In genomic region chr16:18039931-18040330, GRCh38 we compare ENCODE assay signal across 27 cellular contexts.
"Had no signal": no experiment of that assay in that cellular context is flagged by ENCODE, and none has a peak within 500 bp of the region (broad histone marks: within the 10 kb centered on the region; RNA-seq: fewer than 3 reads in every experiment).

No MANE protein-coding gene starts in this region.

- H3K4me1 ChIP-seq: body of pancreas, parathyroid adenoma, psoas muscle, upper lobe of left lung, vagina had no signal

- H3K4me2 ChIP-seq: smooth muscle cell had no signal

- H3K9ac ChIP-seq: parathyroid adenoma had no signal

- H2AFZ ChIP-seq: parathyroid adenoma had no signal

- H3K79me2 ChIP-seq: parathyroid adenoma had no signal

- H3K27me3 Mint-ChIP-seq: activated B cell treated with CpG ODN at 0.5 μM for 24 hours had no signal

- H3K4me1 Mint-ChIP-seq: activated B cell treated with CpG ODN at 0.5 μM for 24 hours; naive thymus-derived CD4-positive, alpha-beta T cell; neural crest cell; stimulated activated memory B cell treated with anti-CD40 and anti-IgM and Interleukin-4, amounts not matched to agents 10 μg/mL and 1 μg/mL and 100 μg/mL, for 72 hours; stimulated activated naive CD8-positive, alpha-beta T cell treated with anti-CD3 and anti-CD28 coated beads, Interleukin-15, amount 100 ng/mL, for 72 hours had no signal

- H3K9me3 ChIP-seq: body of pancreas, psoas muscle, upper lobe of left lung, vagina had no signal

- H3K27me3 ChIP-seq: body of pancreas, upper lobe of left lung, vagina had no signal

- H3K36me3 ChIP-seq: upper lobe of left lung, vagina had no signal

- DNase-seq: activated B cell treated with CpG ODN at 0.5 μM for 24 hours; activated CD4-positive, alpha-beta T cell treated with anti-CD3 and anti-CD28 coated beads, Interleukin-2, amount 50 U/mL, for 1 hour; activated CD8-positive, alpha-beta T cell treated with anti-CD3 and anti-CD28 coated beads for 36 hours; activated naive CD4-positive, alpha-beta T cell treated with Interleukin-2 at 50 U/mL for 16 hours; activated T-cell treated with anti-CD3 and anti-CD28 coated beads, Interleukin-2, amount 50 U/mL, for 48 hours; anterior cingulate cortex; body of pancreas; dermis blood vessel endothelial cell; effector CD4-positive, alpha-beta T cell; glutamatergic neuron; left cardiac atrium; midbrain; naive thymus-derived CD4-positive, alpha-beta T cell; occipital lobe; psoas muscle; stimulated activated CD4-positive, alpha-beta T cell treated with anti-CD3 and anti-CD28 coated beads, Interleukin-1b, Interleukin-23, amount 100 ng/mL, for 48 hours; stimulated activated CD4-positive, alpha-beta T cell treated with anti-CD3 and anti-CD28 coated beads, Interleukin-4, amount 100 ng/mL, for 4 hours; stimulated activated CD8-positive, alpha-beta memory T cell treated with anti-CD3 and anti-CD28 coated beads, Interleukin-4, amount 100 ng/mL, for 48 hours; stimulated activated naive CD8-positive, alpha-beta T cell treated with anti-CD3 and anti-CD28 coated beads, Interleukin-15, amount 100 ng/mL, for 72 hours; substantia nigra; upper lobe of left lung had no signal

- H3K9me3 Mint-ChIP-seq: activated B cell treated with CpG ODN at 0.5 μM for 24 hours; activated CD8-positive, alpha-beta T cell treated with anti-CD3 and anti-CD28 coated beads for 36 hours had no signal

- H3K4me3 ChIP-seq: body of pancreas, psoas muscle, smooth muscle cell, upper lobe of left lung, vagina had no signal

- H3K27ac ChIP-seq: body of pancreas, parathyroid adenoma, psoas muscle, upper lobe of left lung, vagina had no signal

- H3K36me3 Mint-ChIP-seq: activated naive CD8-positive, alpha-beta T cell; naive thymus-derived CD4-positive, alpha-beta T cell; stimulated activated memory B cell treated with anti-CD40 and anti-IgM and Interleukin-4, amounts not matched to agents 10 μg/mL and 1 μg/mL and 100 μg/mL, for 72 hours had no signal

- H3K27ac Mint-ChIP-seq: activated B cell treated with CpG ODN at 0.5 μM for 24 hours; activated CD8-positive, alpha-beta T cell treated with anti-CD3 and anti-CD28 coated beads for 36 hours; activated naive CD8-positive, alpha-beta T cell; naive thymus-derived CD4-positive, alpha-beta T cell; stimulated activated memory B cell treated with anti-CD40 and anti-IgM and Interleukin-4, amounts not matched to agents 10 μg/mL and 1 μg/mL and 100 μg/mL, for 72 hours; stimulated activated naive CD8-positive, alpha-beta T cell treated with anti-CD3 and anti-CD28 coated beads, Interleukin-15, amount 100 ng/mL, for 72 hours had no signal

- ATAC-seq: activated CD8-positive, alpha-beta T cell treated with anti-CD3 and anti-CD28 coated beads for 36 hours; body of pancreas; left cardiac atrium; naive thymus-derived CD4-positive, alpha-beta T cell; psoas muscle; stimulated activated memory B cell treated with anti-CD40 and anti-IgM and Interleukin-4, amounts not matched to agents 10 μg/mL and 1 μg/mL and 100 μg/mL, for 72 hours; stimulated activated naive CD8-positive, alpha-beta T cell treated with anti-CD3 and anti-CD28 coated beads, Interleukin-15, amount 100 ng/mL, for 72 hours had no signal

- H3K4me3 Mint-ChIP-seq: activated B cell treated with CpG ODN at 0.5 μM for 24 hours; activated CD8-positive, alpha-beta T cell treated with anti-CD3 and anti-CD28 coated beads for 36 hours; activated naive CD8-positive, alpha-beta T cell; naive thymus-derived CD4-positive, alpha-beta T cell; neural crest cell; stimulated activated memory B cell treated with anti-CD40 and anti-IgM and Interleukin-4, amounts not matched to agents 10 μg/mL and 1 μg/mL and 100 μg/mL, for 72 hours; stimulated activated naive CD8-positive, alpha-beta T cell treated with anti-CD3 and anti-CD28 coated beads, Interleukin-15, amount 100 ng/mL, for 72 hours had no signal
